9 cellular contexts compared by ENCODE assay signal in the genomic region with DNA sequence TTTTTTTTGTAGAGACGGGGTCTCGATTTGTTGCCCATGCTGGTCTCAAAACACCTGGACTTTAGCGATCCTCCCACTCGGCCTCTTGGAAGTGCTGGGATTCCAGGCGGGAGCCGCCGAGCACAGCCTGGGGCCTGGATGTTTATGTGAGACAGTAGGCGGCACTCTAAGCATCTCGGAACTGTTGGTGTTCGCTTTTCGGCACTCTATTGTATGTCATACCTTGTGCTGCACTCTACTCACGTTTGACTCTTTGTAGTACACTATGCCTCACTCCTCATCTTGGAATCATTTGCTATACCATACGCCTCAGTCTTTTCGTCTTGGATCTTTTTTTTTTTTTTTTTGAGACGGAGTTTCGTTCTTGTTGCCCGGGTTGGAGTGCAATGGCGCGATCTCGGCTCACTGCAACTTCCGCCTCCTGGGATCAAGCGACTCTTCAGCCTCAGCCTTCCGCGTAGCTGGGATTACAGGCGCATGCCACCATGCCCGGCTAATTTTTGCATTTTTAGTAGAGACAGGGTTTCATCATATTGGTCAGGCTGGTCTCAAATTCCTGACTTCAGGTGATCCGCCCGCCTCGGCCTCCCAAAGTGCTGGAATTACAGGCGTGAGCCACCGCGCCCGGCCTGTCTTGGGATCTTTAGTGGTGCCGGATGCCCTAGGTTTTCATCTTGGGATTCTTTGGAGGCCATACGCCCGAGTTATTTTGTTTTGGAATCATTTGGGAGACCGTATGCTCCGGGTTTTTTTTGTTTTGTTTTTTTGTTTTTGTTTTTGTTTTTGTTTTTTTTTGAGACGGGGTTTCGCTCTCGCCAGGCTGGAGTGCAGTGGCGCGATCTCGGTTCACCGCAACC. TPM values are rescaled to one million over a fixed set of nuclear protein-coding genes. Genes with fewer than 3 reads are reported as not detected.
DNase-seq lines count a peak whose midpoint lies in the region; ATAC-seq and TF ChIP-seq lines count a peak whose summit lies in the region.
"Had no signal": no experiment of that assay in that cellular context is flagged by ENCODE, and none has a peak within 500 bp of the region (broad histone marks: within the 10 kb centered on the region; RNA-seq: fewer than 3 reads in every experiment).

No MANE protein-coding gene starts in this region.

- DNase-seq in AG04450 (ENCODE audit: low read depth, low spot score): no peak
- no peak for DNase-seq in activated CD8-positive, alpha-beta T cell treated with anti-CD3 and anti-CD28 coated beads for 36 hours
- no peak for DNase-seq in kidney epithelial cell (ENCODE audit: low read depth)
- DNase-seq in osteocyte (ENCODE audit: extremely low spot score, unreplicated experiment): no peak
- no peak for DNase-seq in Caco-2
- no peak for DNase-seq in HAP-1 (ENCODE audit: low spot score in 2 of 2)

- H3K27me3 Mint-ChIP-seq in activated CD8-positive, alpha-beta T cell treated with anti-CD3 and anti-CD28 coated beads for 36 hours: peaks cover 50% of the 10 kb centered on the region
- peaks cover 8% of the 10 kb centered on the region for H3K27me3 Mint-ChIP-seq in osteocyte (ENCODE audit: unreplicated experiment)
- peaks cover 13% of the 10 kb centered on the region for H3K27me3 Mint-ChIP-seq in Caco-2 (ENCODE audit: insufficient read depth, unreplicated experiment)

- CTCF ChIA-PET in AG04450 (lab: Charles Lee) (no interaction called here), Caco-2 (lab: Charles Lee) (no interaction called here)
- CTCF ChIA-PET in activated CD8-positive, alpha-beta T cell treated with anti-CD3 and anti-CD28 coated beads for 36 hours (lab: Charles Lee): interaction anchor here (0.7 kb wide), 1 partner anchor 9 kb away, joined by 4 read pairs; no protein-coding TSS in a partner anchor

- H3K4me1 ChIP-seq in Caco-2 (no peaks in the 10 kb centered on the region), HAP-1 (no peaks in the 10 kb centered on the region)
- H3K4me1 ChIP-seq: gastroesophageal sphincter had no signal

- peak overlapping the region; percentile 65 for H3K4me3 Mint-ChIP-seq in activated CD8-positive, alpha-beta T cell treated with anti-CD3 and anti-CD28 coated beads for 36 hours
- H3K4me3 Mint-ChIP-seq in osteocyte (ENCODE audit: unreplicated experiment) (no peak overlapping the region), Caco-2 (ENCODE audit: unreplicated experiment) (no peak overlapping the region)

- POLR2A ChIA-PET in AG04450 (lab: Yijun Ruan, JAX) (no interaction called here), Caco-2 (lab: Charles Lee) (no interaction called here)
- POLR2A ChIA-PET in activated CD8-positive, alpha-beta T cell treated with anti-CD3 and anti-CD28 coated beads for 36 hours (lab: Charles Lee): no interaction called here

- H3K36me3 ChIP-seq in kidney epithelial cell (ENCODE audit: control insufficient read depth, insufficient read depth, low read length): no peaks in the 10 kb centered on the region
- no peaks in the 10 kb centered on the region for H3K36me3 ChIP-seq in Caco-2 (ENCODE audit: control insufficient read depth, insufficient read depth, low read length)
- H3K36me3 ChIP-seq in HAP-1 (replicated peaks): no peaks in the 10 kb centered on the region
- H3K36me3 ChIP-seq: gastroesophageal sphincter had no signal

- H3K27me3 ChIP-seq in AG04450 (ENCODE audit: control insufficient read depth, insufficient read depth, low read length): peaks cover 20% of the 10 kb centered on the region
- peaks cover 22% of the 10 kb centered on the region for H3K27me3 ChIP-seq in kidney epithelial cell (ENCODE audit: control insufficient read depth, insufficient read depth, low read length)
- H3K27me3 ChIP-seq in Caco-2 (replicated peaks; ENCODE audit: control insufficient read depth, insufficient read depth, low read length): no peaks in the 10 kb centered on the region
- H3K27me3 ChIP-seq in HAP-1 (ENCODE audit: low read depth): no peaks in the 10 kb centered on the region

- ATAC-seq in GM21390 (IDR thresholded peaks at IDR 0.05; ENCODE audit: unreplicated experiment) (peak; percentile 38), GM19455 (IDR thresholded peaks at IDR 0.05; ENCODE audit: unreplicated experiment) (no peak)
- peak; percentile 37 for ATAC-seq in activated CD8-positive, alpha-beta T cell treated with anti-CD3 and anti-CD28 coated beads for 36 hours
- ATAC-seq: gastroesophageal sphincter had no signal

- no peak overlapping the region for H3K27ac Mint-ChIP-seq in activated CD8-positive, alpha-beta T cell treated with anti-CD3 and anti-CD28 coated beads for 36 hours
- no peak overlapping the region for H3K27ac Mint-ChIP-seq in osteocyte (ENCODE audit: unreplicated experiment)
- H3K27ac Mint-ChIP-seq in Caco-2 (ENCODE audit: unreplicated experiment): no peak overlapping the region

- intact Hi-C loops in activated CD8-positive, alpha-beta T cell treated with anti-CD3 and anti-CD28 coated beads for 36 hours (cut with micrococcal nuclease): no loop called here
- intact Hi-C loops in Caco-2 (cut with micrococcal nuclease; ENCODE audit: unreplicated experiment): no loop called here

- in situ Hi-C loops in HAP-1 (cut with MboI; ENCODE audit: low sequenced_read_pairs): no loop called here

- peaks cover 5% of the 10 kb centered on the region for H3K4me1 Mint-ChIP-seq in activated CD8-positive, alpha-beta T cell treated with anti-CD3 and anti-CD28 coated beads for 36 hours (ENCODE audit: low read depth)
- no peaks in the 10 kb centered on the region for H3K4me1 Mint-ChIP-seq in osteocyte (ENCODE audit: unreplicated experiment)
- H3K4me1 Mint-ChIP-seq in Caco-2 (ENCODE audit: low read depth, unreplicated experiment): no peaks in the 10 kb centered on the region

- no peaks in the 10 kb centered on the region for H3K36me3 Mint-ChIP-seq in activated CD8-positive, alpha-beta T cell treated with anti-CD3 and anti-CD28 coated beads for 36 hours (ENCODE audit: low read depth)
- H3K36me3 Mint-ChIP-seq in osteocyte (ENCODE audit: unreplicated experiment) (no peaks in the 10 kb centered on the region), Caco-2 (ENCODE audit: insufficient read depth, unreplicated experiment) (no peaks in the 10 kb centered on the region)

- no peak overlapping the region for H3K27ac ChIP-seq in AG04450 (ENCODE audit: low read depth, low read length)
- H3K27ac ChIP-seq: gastroesophageal sphincter had no signal

- peak overlapping the region; percentile 43 for H3K4me3 ChIP-seq in AG04450 (ENCODE audit: low read depth, low read length)
- no peak overlapping the region for H3K4me3 ChIP-seq in kidney epithelial cell (ENCODE audit: low read depth, low read length)
- no peak overlapping the region for H3K4me3 ChIP-seq in Caco-2 (ENCODE audit: low read depth, low read length)
- H3K4me3 ChIP-seq in HAP-1: no peak overlapping the region

- no TSS peak for BruUV-seq in Caco-2 (replicated peaks; lab: Mats Ljungman, UMichigan)

- peaks cover 3% of the 10 kb centered on the region for H3K9me3 Mint-ChIP-seq in activated CD8-positive, alpha-beta T cell treated with anti-CD3 and anti-CD28 coated beads for 36 hours
- H3K9me3 Mint-ChIP-seq in osteocyte (ENCODE audit: unreplicated experiment) (peaks cover 5% of the 10 kb centered on the region), Caco-2 (ENCODE audit: unreplicated experiment) (no peaks in the 10 kb centered on the region)

- H3K9me3 ChIP-seq in AG04450 (ENCODE audit: control insufficient read depth, insufficient read depth, low read length): no peaks in the 10 kb centered on the region; the same call in 1 of the 2 replicates
- H3K9me3 ChIP-seq in Caco-2: no peaks in the 10 kb centered on the region
- peaks cover 2% of the 10 kb centered on the region; the same call in 1 of the 2 replicates for H3K9me3 ChIP-seq in HAP-1

- no peak for TF ChIP-seq CTCF in AG04450 (IDR thresholded peaks at IDR 0.05; ENCODE audit: low read depth, low read length)
- TF ChIP-seq CTCF in activated CD8-positive, alpha-beta T cell treated with anti-CD3 and anti-CD28 coated beads for 36 hours (IDR thresholded peaks at IDR 0.05): no peak
- TF ChIP-seq CTCF in kidney epithelial cell (IDR thresholded peaks at IDR 0.05; ENCODE audit: insufficient read depth, low read length, poor library complexity, severe bottlenecking): peak; percentile 3
- TF ChIP-seq CTCF in osteocyte (IDR thresholded peaks at IDR 0.05): no peak
- no peak for TF ChIP-seq CTCF in Caco-2 (IDR thresholded peaks at IDR 0.05; ENCODE audit: insufficient read depth in 1 of 2, low read depth in 1 of 2, low read length in 1 of 2, severe bottlenecking in 1 of 2, unreplicated experiment in 1 of 2)

RNA-seq across cellular contexts. Expression of a gene that starts 24.2 kb away (rescaled TPM):
- 4.5 and 8.1 TPM in 2 replicates for polyA plus RNA-seq in AG04450 (2011; rRNA removed)
- 8.8 and 16.6 TPM in 2 replicates for polyA minus RNA-seq in AG04450 (2011; rRNA and poly(A)+ RNA removed)
- 10 to 100 TPM; 10.5 to 10.9 TPM for total RNA-seq in activated CD8-positive, alpha-beta T cell treated with anti-CD3 and anti-CD28 coated beads for 36 hours
- total RNA-seq in kidney epithelial cell (8.5 and 9.2 TPM in 2 replicates), osteocyte (24.5 and 28.8 TPM in 2 replicates), Caco-2 (2022) (6.5 and 7.4 TPM in 2 replicates)
